Comparison of ENCODE assay signal across 1 cellular context in genomic region chr16:23518435-23518891, GRCh38.
TF ChIP-seq lines count a peak whose summit lies in the region.

No MANE protein-coding gene starts in this region.

TF ChIP-seq in K562, 482 proteins besides CTCF, POLR2A, EP300 and RAD21:
- TF ChIP-seq RAD51 (IDR thresholded peaks at IDR 0.05; ENCODE audit: borderline replicate concordance, low read depth) (no peak), ZNF584 (CRISPR knock-in tag; IDR thresholded peaks at IDR 0.05; ENCODE audit: low read depth) (no peak), SIN3A (IDR thresholded peaks at IDR 0.05; ENCODE audit: borderline replicate concordance in 2 of 2, control insufficient read depth in 1 of 2, low read depth in 2 of 2, low read length in 2 of 2) (no peak), SAP30 (IDR thresholded peaks at IDR 0.05; ENCODE audit: borderline replicate concordance, insufficient read depth, low read depth, low read length, poor library complexity, severe bottlenecking) (no peak), SNIP1 (IDR thresholded peaks at IDR 0.05; ENCODE audit: low read depth) (no peak), MIER1 (IDR thresholded peaks at IDR 0.05; ENCODE audit: low read depth) (no peak), ETV1 (tag; conservative IDR thresholded peaks at IDR 0.05; ENCODE audit: low read depth) (no peak), FOXK1 (CRISPR knock-in tag; IDR thresholded peaks at IDR 0.05; ENCODE audit: borderline replicate concordance) (no peak), ZNF316 (IDR thresholded peaks at IDR 0.05) (no peak), NFIC (IDR thresholded peaks at IDR 0.05) (peak; percentile 100), SRSF1 (IDR thresholded peaks at IDR 0.05; ENCODE audit: low read depth, low read length) (no peak), SMAD4 (CRISPR knock-in tag; conservative IDR thresholded peaks at IDR 0.05) (no peak), HLTF (IDR thresholded peaks at IDR 0.05) (no peak), ATF4 (CRISPR knock-in tag; IDR thresholded peaks at IDR 0.05) (no peak), TCF7L2 (IDR thresholded peaks at IDR 0.05; ENCODE audit: low read depth, low read length) (no peak), NFIX (CRISPR knock-in tag; IDR thresholded peaks at IDR 0.05; ENCODE audit: low read depth) (peak; percentile 98), ZNF507 (tag; conservative IDR thresholded peaks at IDR 0.05) (no peak), HINFP (tag; conservative IDR thresholded peaks at IDR 0.05; ENCODE audit: low read depth) (no peak), SMAD1 (IDR thresholded peaks at IDR 0.05; ENCODE audit: low read depth, low read length, partially characterized antibody) (peak; percentile 74), ETV5 (CRISPR knock-in tag; IDR thresholded peaks at IDR 0.05; ENCODE audit: low read depth) (no peak), DACH1 (IDR thresholded peaks at IDR 0.05; ENCODE audit: partially characterized antibody) (no peak), ZNF263 (CRISPR knock-in tag; IDR thresholded peaks at IDR 0.05; ENCODE audit: borderline replicate concordance) (no peak), ZNF830 (CRISPR knock-in tag; IDR thresholded peaks at IDR 0.05) (no peak), KLF1 (tag; IDR thresholded peaks at IDR 0.05) (no peak), DIDO1 (tag; IDR thresholded peaks at IDR 0.05; ENCODE audit: low read depth) (no peak), SMAD2 (IDR thresholded peaks at IDR 0.05; ENCODE audit: low read depth, low read length) (no peak), ZFP36 (IDR thresholded peaks at IDR 0.05; ENCODE audit: low read depth, low read length, partially characterized antibody) (no peak), FOXO4 (CRISPR knock-in tag; IDR thresholded peaks at IDR 0.05) (no peak), WHSC1 (IDR thresholded peaks at IDR 0.05; ENCODE audit: low read length) (no peak), ZNF384 (IDR thresholded peaks at IDR 0.05; ENCODE audit: low read depth, low read length) (no peak), TARDBP (IDR thresholded peaks at IDR 0.05) (no peak), ZBTB8A (IDR thresholded peaks at IDR 0.05; ENCODE audit: partially characterized antibody) (no peak), HCFC1 (IDR thresholded peaks at IDR 0.05; ENCODE audit: low read depth, low read length) (no peak), STAT6 (CRISPR knock-in tag; IDR thresholded peaks at IDR 0.05) (no peak), CBFA2T2 (conservative IDR thresholded peaks at IDR 0.05) (no peak), CBX1 (IDR thresholded peaks at IDR 0.05; ENCODE audit: low read depth) (no peak), NR2C2 (CRISPR knock-in tag; IDR thresholded peaks at IDR 0.05) (no peak), NR2C2 (tag; IDR thresholded peaks at IDR 0.05) (no peak), U2AF1 (optimal IDR thresholded peaks at IDR 0.05; ENCODE audit: low read depth, low read length) (no peak), MEIS2 (IDR thresholded peaks at IDR 0.05; ENCODE audit: partially characterized antibody) (peak; percentile 37), ZNF764 (CRISPR knock-in tag; IDR thresholded peaks at IDR 0.05; ENCODE audit: low read depth) (no peak), PKNOX1 (IDR thresholded peaks at IDR 0.05) (peak; percentile 84), ARID2 (IDR thresholded peaks at IDR 0.05) (no peak), RBM17 (IDR thresholded peaks at IDR 0.05; ENCODE audit: borderline replicate concordance, low read depth, low read length) (no peak), HIVEP1 (CRISPR knock-in tag; IDR thresholded peaks at IDR 0.05) (no peak), POLR2B (IDR thresholded peaks at IDR 0.05; ENCODE audit: low read depth, partially characterized antibody) (no peak)
- TF ChIP-seq, protein P1, sequence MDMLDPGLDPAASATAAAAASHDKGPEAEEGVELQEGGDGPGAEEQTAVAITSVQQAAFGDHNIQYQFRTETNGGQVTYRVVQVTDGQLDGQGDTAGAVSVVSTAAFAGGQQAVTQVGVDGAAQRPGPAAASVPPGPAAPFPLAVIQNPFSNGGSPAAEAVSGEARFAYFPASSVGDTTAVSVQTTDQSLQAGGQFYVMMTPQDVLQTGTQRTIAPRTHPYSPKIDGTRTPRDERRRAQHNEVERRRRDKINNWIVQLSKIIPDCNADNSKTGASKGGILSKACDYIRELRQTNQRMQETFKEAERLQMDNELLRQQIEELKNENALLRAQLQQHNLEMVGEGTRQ (CRISPR knock-in tag; IDR thresholded peaks at IDR 0.05), result no peak
- TF ChIP-seq, protein P2, sequence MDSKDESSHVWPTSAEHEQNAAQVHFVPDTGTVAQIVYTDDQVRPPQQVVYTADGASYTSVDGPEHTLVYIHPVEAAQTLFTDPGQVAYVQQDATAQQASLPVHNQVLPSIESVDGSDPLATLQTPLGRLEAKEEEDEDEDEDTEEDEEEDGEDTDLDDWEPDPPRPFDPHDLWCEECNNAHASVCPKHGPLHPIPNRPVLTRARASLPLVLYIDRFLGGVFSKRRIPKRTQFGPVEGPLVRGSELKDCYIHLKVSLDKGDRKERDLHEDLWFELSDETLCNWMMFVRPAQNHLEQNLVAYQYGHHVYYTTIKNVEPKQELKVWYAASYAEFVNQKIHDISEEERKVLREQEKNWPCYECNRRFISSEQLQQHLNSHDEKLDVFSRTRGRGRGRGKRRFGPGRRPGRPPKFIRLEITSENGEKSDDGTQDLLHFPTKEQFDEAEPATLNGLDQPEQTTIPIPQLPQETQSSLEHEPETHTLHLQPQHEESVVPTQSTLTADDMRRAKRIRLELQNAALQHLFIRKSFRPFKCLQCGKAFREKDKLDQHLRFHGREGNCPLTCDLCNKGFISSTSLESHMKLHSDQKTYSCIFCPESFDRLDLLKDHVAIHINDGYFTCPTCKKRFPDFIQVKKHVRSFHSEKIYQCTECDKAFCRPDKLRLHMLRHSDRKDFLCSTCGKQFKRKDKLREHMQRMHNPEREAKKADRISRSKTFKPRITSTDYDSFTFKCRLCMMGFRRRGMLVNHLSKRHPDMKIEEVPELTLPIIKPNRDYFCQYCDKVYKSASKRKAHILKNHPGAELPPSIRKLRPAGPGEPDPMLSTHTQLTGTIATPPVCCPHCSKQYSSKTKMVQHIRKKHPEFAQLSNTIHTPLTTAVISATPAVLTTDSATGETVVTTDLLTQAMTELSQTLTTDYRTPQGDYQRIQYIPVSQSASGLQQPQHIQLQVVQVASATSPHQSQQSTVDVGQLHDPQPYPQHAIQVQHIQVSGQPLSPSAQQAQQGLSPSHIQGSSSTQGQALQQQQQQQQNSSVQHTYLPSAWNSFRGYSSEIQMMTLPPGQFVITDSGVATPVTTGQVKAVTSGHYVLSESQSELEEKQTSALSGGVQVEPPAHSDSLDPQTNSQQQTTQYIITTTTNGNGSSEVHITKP (IDR thresholded peaks at IDR 0.05; ENCODE audit: partially characterized antibody), result peak; percentile 64
- TF ChIP-seq, protein P3, sequence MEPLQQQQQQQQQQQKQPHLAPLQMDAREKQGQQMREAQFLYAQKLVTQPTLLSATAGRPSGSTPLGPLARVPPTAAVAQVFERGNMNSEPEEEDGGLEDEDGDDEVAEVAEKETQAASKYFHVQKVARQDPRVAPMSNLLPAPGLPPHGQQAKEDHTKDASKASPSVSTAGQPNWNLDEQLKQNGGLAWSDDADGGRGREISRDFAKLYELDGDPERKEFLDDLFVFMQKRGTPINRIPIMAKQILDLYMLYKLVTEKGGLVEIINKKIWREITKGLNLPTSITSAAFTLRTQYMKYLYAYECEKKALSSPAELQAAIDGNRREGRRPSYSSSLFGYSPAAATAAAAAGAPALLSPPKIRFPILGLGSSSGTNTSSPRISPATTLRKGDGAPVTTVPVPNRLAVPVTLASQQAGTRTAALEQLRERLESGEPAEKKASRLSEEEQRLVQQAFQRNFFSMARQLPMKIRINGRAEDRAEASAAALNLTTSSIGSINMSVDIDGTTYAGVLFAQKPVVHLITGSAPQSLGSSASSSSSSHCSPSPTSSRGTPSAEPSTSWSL (CRISPR knock-in tag; IDR thresholded peaks at IDR 0.05; ENCODE audit: borderline replicate concordance), result no peak
TF ChIP-seq in K562: peak in this region for 6.
